Comparison of ENCODE assay signal across 8 cellular contexts in the genomic region with DNA sequence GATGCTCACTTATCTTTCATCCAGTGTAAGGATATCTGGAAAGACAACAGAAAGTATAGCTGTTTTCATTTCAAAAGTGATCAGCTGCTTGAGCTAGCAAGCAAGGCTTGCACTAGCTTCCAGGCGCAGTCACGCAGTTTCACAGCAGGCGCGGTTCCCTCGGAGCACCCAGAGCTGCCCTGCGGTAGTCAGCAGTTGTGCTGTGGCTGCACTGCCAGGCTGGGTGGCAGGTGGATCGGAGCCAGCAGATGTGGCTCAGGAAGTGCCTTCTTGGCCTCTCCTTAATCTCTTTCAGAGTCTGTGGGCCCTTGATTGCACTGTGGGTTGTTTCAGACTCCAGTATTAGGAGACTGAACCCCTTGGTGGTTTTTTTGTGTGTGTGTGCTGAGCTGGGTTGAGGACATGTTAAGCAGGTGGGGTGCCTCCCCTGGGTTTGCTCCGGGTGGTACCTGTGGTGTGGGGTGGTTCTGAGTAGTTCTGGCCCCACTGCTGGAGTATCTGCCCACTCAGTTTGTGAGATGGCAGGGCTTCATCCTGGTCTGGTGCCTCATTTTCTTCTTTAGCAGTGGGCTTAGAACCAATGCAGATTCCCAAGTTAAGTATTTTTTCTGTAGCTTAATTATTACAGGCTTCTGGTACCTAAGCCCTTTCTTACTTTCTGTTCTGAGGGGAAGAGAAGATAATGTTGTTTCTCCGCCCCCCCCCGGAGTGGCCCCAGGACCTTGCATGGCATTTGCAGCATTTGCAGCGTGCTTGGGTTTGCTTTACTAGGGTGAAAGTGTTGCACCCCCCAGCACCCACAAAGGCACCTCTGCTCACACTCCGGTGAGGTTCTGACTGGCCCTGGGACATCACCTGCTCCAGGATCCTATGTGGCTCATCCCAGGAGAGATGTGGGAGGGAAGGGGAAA. TPM values are rescaled to one million over a fixed set of nuclear protein-coding genes. Genes with fewer than 3 reads are reported as not detected.
DNase-seq lines count a peak whose midpoint lies in the region; ATAC-seq and TF ChIP-seq lines count a peak whose summit lies in the region.

No MANE protein-coding gene starts in this region.

- peaks cover 0 to 31% of the 10 kb centered on the region in 2 experiments; a peak in 1 of 3 replicates for H3K36me3 ChIP-seq in HEK293 (ENCODE audit: control insufficient read depth in 2 of 2, insufficient read depth in 1 of 2, low read length in 2 of 2)
- no peaks in the 10 kb centered on the region for H3K36me3 ChIP-seq in neural progenitor cell

- CTCF ChIA-PET in HEK293 (lab: Yijun Ruan, JAX), result interaction anchor here (1.0 to 1.2 kb wide), 2 partner anchors 8 to 117 kb away, joined by 3 read pairs; no protein-coding TSS in a partner anchor

- peaks cover 100% of the 10 kb centered on the region for H4K20me1 ChIP-seq in neural progenitor cell (ENCODE audit: low read depth)

- H3K4me1 ChIP-seq in HEK293 (ENCODE audit: control insufficient read depth, insufficient read depth, low read length), result peaks cover 42% of the 10 kb centered on the region
- H3K4me1 ChIP-seq in neural progenitor cell, result peaks cover 29% of the 10 kb centered on the region

- no peak overlapping the region for H2AFZ ChIP-seq in neural progenitor cell (replicated peaks)

- no peaks in the 10 kb centered on the region for H3K27me3 Mint-ChIP-seq in neural progenitor cell (ENCODE audit: insufficient read depth, low read depth)

- H3K36me3 Mint-ChIP-seq in neural progenitor cell, result peaks cover 17% of the 10 kb centered on the region

- no peaks in the 10 kb centered on the region for H3K9me3 Mint-ChIP-seq in neural progenitor cell

- H3K4me3 ChIP-seq in HEK293 (ENCODE audit: low read depth, low read length) (no peak overlapping the region), neural progenitor cell (no peak overlapping the region)

- H3F3A ChIP-seq in neural progenitor cell (ENCODE audit: low read depth), result no peaks in the 10 kb centered on the region

- H3K4me2 ChIP-seq in neural progenitor cell, result no peak overlapping the region

- no peak for TF ChIP-seq CTCF in HEK293 (tag by site-specific recombination; IDR thresholded peaks at IDR 0.05)
- no peak for TF ChIP-seq CTCF in neural progenitor cell (IDR thresholded peaks at IDR 0.05)
- TF ChIP-seq CTCF in GM13976 (IDR thresholded peaks at IDR 0.05; ENCODE audit: borderline replicate concordance, control extremely low read depth, extremely low read depth, insufficient read depth, missing control alignments), result no peak

- POLR2A ChIA-PET in HEK293 (lab: Yijun Ruan, JAX), result interaction anchor here (1.1 kb wide), 1 partner anchor 96 kb away, joined by 3 read pairs; a partner anchor contains a TSS

- H3K9ac ChIP-seq in neural progenitor cell, result no peak overlapping the region

- H3K79me2 ChIP-seq in neural progenitor cell (ENCODE audit: low read depth), result peaks cover 100% of the 10 kb centered on the region

- H3K27ac ChIP-seq in HEK293 (ENCODE audit: extremely low read depth, low read depth, low read length) (no peak overlapping the region), neural progenitor cell (no peak overlapping the region)

- no peak overlapping the region for H3K27ac Mint-ChIP-seq in neural progenitor cell

- in situ Hi-C loops in GM13976 (cut with MboI; ENCODE audit: low sequenced_read_pairs, unreplicated experiment), result loop anchor here (25.0 kb wide), 2 partner anchors 92 to 1242 kb away; a partner anchor contains a TSS

- H3K27me3 ChIP-seq in neural progenitor cell, result no peaks in the 10 kb centered on the region

- DNase-seq in A172 (ENCODE audit: low spot score) (peak; percentile 51), T-helper 22 cell (ENCODE audit: low read depth) (peak; percentile 9), neural progenitor cell (ENCODE audit: low spot score) (no peak), GM13976 (ENCODE audit: low spot score) (no peak)

- peak; percentile 6 for ATAC-seq in esophagus mucosa
- no peak for ATAC-seq in HG03139 (IDR thresholded peaks at IDR 0.05; ENCODE audit: unreplicated experiment)
- no peak for ATAC-seq in HG03175 (IDR thresholded peaks at IDR 0.05; ENCODE audit: unreplicated experiment)

- H3K9me3 ChIP-seq in HEK293 (ENCODE audit: control insufficient read depth, insufficient read depth, low read depth, low read length), result no peaks in the 10 kb centered on the region
- no peaks in the 10 kb centered on the region for H3K9me3 ChIP-seq in neural progenitor cell (ENCODE audit: low read depth)

- H3K4me3 Mint-ChIP-seq in neural progenitor cell, result no peak overlapping the region

- H3K4me1 Mint-ChIP-seq in neural progenitor cell, result peaks cover 75% of the 10 kb centered on the region

TF ChIP-seq in HEK293, 187 proteins besides CTCF, POLR2A, EP300 and RAD21:
- TF ChIP-seq ZIC2 (tag by site-specific recombination; IDR thresholded peaks at IDR 0.05) (peak; percentile 87), ZNF248 (tag by site-specific recombination; IDR thresholded peaks at IDR 0.05) (no peak), ZNF623 (tag by site-specific recombination; IDR thresholded peaks at IDR 0.05) (0 out of 2 replicates have a peak, but pooled peaks have one; percentile 24), ZNF600 (tag by site-specific recombination; IDR thresholded peaks at IDR 0.05) (peak; percentile 32; the same call in 1 of the 2 replicates), GLIS1 (tag by site-specific recombination; IDR thresholded peaks at IDR 0.05) (0 out of 2 replicates have a peak, but pooled peaks have one; percentile 23)
- TF ChIP-seq, protein P1, sequence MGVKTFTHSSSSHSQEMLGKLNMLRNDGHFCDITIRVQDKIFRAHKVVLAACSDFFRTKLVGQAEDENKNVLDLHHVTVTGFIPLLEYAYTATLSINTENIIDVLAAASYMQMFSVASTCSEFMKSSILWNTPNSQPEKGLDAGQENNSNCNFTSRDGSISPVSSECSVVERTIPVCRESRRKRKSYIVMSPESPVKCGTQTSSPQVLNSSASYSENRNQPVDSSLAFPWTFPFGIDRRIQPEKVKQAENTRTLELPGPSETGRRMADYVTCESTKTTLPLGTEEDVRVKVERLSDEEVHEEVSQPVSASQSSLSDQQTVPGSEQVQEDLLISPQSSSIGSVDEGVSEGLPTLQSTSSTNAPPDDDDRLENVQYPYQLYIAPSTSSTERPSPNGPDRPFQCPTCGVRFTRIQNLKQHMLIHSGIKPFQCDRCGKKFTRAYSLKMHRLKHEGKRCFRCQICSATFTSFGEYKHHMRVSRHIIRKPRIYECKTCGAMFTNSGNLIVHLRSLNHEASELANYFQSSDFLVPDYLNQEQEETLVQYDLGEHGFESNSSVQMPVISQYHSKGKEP (tag by site-specific recombination; IDR thresholded peaks at IDR 0.05), result peak; percentile 23

RNA-seq across cellular contexts. Expression of a gene that starts 16.4 kb away (rescaled TPM):
- total RNA-seq in A172 (2014; rRNA removed; shearing (Covaris generic)), result 7.6 and 7.8 TPM in 2 replicates
- total RNA-seq in esophagus mucosa (13.0 TPM), neural progenitor cell (ENCODE audit: low replicate concordance) (20.9 and 22.4 TPM in 2 replicates)

Comparison
In these comparisons a context has a peak if more than half of its experiments do, and no peak if none do; other contexts are left out.
1. DNase-seq: peak in A172 (single experiment) and T-helper 22 cell (single experiment); none in neural progenitor cell (single experiment) and GM13976 (single experiment).